Comparison of ENCODE assay signal across 1 cellular context in genomic region chr3:154023148-154023547, GRCh38.
TF ChIP-seq lines count a peak whose summit lies in the region.

No MANE protein-coding gene starts in this region.

TF ChIP-seq in HepG2, 621 proteins besides CTCF, POLR2A, EP300 and RAD21 (continued from another document and continues in another):
- no peak for TF ChIP-seq PRMT3 (CRISPR knock-in tag; IDR thresholded peaks at IDR 0.05; ENCODE audit: borderline replicate concordance, low read depth)
- no peak for TF ChIP-seq GTF3A (CRISPR knock-in tag; conservative IDR thresholded peaks at IDR 0.05)
- TF ChIP-seq XRCC5 (optimal IDR thresholded peaks at IDR 0.05; ENCODE audit: low read length), result no peak
- TF ChIP-seq ATF6 (CRISPR knock-in tag; conservative IDR thresholded peaks at IDR 0.05), result no peak
- no peak for TF ChIP-seq FIP1L1 (IDR thresholded peaks at IDR 0.05; ENCODE audit: borderline replicate concordance, insufficient read depth, low read depth, low read length)
- no peak for TF ChIP-seq MAFK (conservative IDR thresholded peaks at IDR 0.05 in 1 of 2, IDR thresholded peaks at IDR 0.05 in 1 of 2; ENCODE audit: low read length in 2 of 2)
- TF ChIP-seq ZNF20 (CRISPR knock-in tag; IDR thresholded peaks at IDR 0.05), result no peak
- no peak for TF ChIP-seq CREB1 (IDR thresholded peaks at IDR 0.05)
- no peak; the same call in 1 of the 2 replicates for TF ChIP-seq CREB1 (CRISPR knock-in tag; IDR thresholded peaks at IDR 0.05)
- no peak for TF ChIP-seq ZNF260 (CRISPR knock-in tag; IDR thresholded peaks at IDR 0.05; ENCODE audit: borderline replicate concordance, low read depth)
- no peak for TF ChIP-seq SMAD1 (CRISPR knock-in tag; IDR thresholded peaks at IDR 0.05; ENCODE audit: borderline replicate concordance, low read depth)
- TF ChIP-seq ZNF761 (CRISPR knock-in tag; conservative IDR thresholded peaks at IDR 0.05), result no peak
- no peak for TF ChIP-seq CENPX (CRISPR knock-in tag; IDR thresholded peaks at IDR 0.05)
- no peak for TF ChIP-seq HNRNPL (IDR thresholded peaks at IDR 0.05; ENCODE audit: low read depth, low read length)
- TF ChIP-seq NFIC (IDR thresholded peaks at IDR 0.05; ENCODE audit: low read length), result peak; percentile 22; the same call in 1 of the 2 replicates
- TF ChIP-seq KDM6A (CRISPR knock-in tag; IDR thresholded peaks at IDR 0.05; ENCODE audit: low read depth), result 0 out of 2 replicates have a peak, but pooled peaks have one; percentile 28
- TF ChIP-seq HNRNPUL1 (IDR thresholded peaks at IDR 0.05; ENCODE audit: low read depth, low read length), result peak; percentile 96
- TF ChIP-seq HNRNPH1 (optimal IDR thresholded peaks at IDR 0.05; ENCODE audit: low read depth, low read length), result no peak
- no peak for TF ChIP-seq ZMAT3 (CRISPR knock-in tag; conservative IDR thresholded peaks at IDR 0.05)
- no peak for TF ChIP-seq ZNF292 (CRISPR knock-in tag; IDR thresholded peaks at IDR 0.05; ENCODE audit: borderline replicate concordance, low read depth)
- TF ChIP-seq, protein P1, sequence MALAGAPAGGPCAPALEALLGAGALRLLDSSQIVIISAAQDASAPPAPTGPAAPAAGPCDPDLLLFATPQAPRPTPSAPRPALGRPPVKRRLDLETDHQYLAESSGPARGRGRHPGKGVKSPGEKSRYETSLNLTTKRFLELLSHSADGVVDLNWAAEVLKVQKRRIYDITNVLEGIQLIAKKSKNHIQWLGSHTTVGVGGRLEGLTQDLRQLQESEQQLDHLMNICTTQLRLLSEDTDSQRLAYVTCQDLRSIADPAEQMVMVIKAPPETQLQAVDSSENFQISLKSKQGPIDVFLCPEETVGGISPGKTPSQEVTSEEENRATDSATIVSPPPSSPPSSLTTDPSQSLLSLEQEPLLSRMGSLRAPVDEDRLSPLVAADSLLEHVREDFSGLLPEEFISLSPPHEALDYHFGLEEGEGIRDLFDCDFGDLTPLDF (CRISPR knock-in tag; IDR thresholded peaks at IDR 0.05), result no peak
- 0 out of 4 replicates have a peak, but pooled peaks of 1 of the 2 experiments have one; percentile 34 for TF ChIP-seq KLF16 (CRISPR knock-in tag; IDR thresholded peaks at IDR 0.05)
- no peak for TF ChIP-seq ZNF30 (CRISPR knock-in tag; IDR thresholded peaks at IDR 0.05)
- no peak for TF ChIP-seq DR1 (CRISPR knock-in tag; IDR thresholded peaks at IDR 0.05)
- TF ChIP-seq RNF2 (conservative IDR thresholded peaks at IDR 0.05; ENCODE audit: low read depth), result no peak
- no peak for TF ChIP-seq MED8 (CRISPR knock-in tag; IDR thresholded peaks at IDR 0.05; ENCODE audit: insufficient replicate concordance)
- TF ChIP-seq SP140L (CRISPR knock-in tag; IDR thresholded peaks at IDR 0.05; ENCODE audit: borderline replicate concordance), result no peak
- TF ChIP-seq ZC3H4 (CRISPR knock-in tag; IDR thresholded peaks at IDR 0.05; ENCODE audit: borderline replicate concordance), result no peak
- TF ChIP-seq ZNF251 (CRISPR knock-in tag; IDR thresholded peaks at IDR 0.05), result no peak
- TF ChIP-seq KAT8 (CRISPR knock-in tag; IDR thresholded peaks at IDR 0.05), result 0 out of 2 replicates have a peak, but pooled peaks have one; percentile 49
- no peak for TF ChIP-seq ZNF24 (IDR thresholded peaks at IDR 0.05)
- no peak for TF ChIP-seq MIER2 (CRISPR knock-in tag; IDR thresholded peaks at IDR 0.05)
- TF ChIP-seq, protein P2, sequence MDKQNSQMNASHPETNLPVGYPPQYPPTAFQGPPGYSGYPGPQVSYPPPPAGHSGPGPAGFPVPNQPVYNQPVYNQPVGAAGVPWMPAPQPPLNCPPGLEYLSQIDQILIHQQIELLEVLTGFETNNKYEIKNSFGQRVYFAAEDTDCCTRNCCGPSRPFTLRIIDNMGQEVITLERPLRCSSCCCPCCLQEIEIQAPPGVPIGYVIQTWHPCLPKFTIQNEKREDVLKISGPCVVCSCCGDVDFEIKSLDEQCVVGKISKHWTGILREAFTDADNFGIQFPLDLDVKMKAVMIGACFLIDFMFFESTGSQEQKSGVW (CRISPR knock-in tag; IDR thresholded peaks at IDR 0.05; ENCODE audit: borderline replicate concordance), result no peak
- no peak for TF ChIP-seq MBNL3 (CRISPR knock-in tag; conservative IDR thresholded peaks at IDR 0.05)
- no peak for TF ChIP-seq SOX6 (IDR thresholded peaks at IDR 0.05)
- peak; percentile 22; the same call in 1 of the 2 replicates for TF ChIP-seq SOX6 (CRISPR knock-in tag; IDR thresholded peaks at IDR 0.05)
- TF ChIP-seq, protein P3, sequence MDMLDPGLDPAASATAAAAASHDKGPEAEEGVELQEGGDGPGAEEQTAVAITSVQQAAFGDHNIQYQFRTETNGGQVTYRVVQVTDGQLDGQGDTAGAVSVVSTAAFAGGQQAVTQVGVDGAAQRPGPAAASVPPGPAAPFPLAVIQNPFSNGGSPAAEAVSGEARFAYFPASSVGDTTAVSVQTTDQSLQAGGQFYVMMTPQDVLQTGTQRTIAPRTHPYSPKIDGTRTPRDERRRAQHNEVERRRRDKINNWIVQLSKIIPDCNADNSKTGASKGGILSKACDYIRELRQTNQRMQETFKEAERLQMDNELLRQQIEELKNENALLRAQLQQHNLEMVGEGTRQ (IDR thresholded peaks at IDR 0.05; ENCODE audit: low read depth, low read length), result no peak
- TF ChIP-seq, protein P3 (CRISPR knock-in tag; IDR thresholded peaks at IDR 0.05; ENCODE audit: borderline replicate concordance), result no peak
- TF ChIP-seq HOXD1 (CRISPR knock-in tag; IDR thresholded peaks at IDR 0.05), result no peak
- no peak for TF ChIP-seq NFYC (CRISPR knock-in tag; IDR thresholded peaks at IDR 0.05)
- TF ChIP-seq SOX13 (IDR thresholded peaks at IDR 0.05), result no peak
- TF ChIP-seq SOX13 (CRISPR knock-in tag; conservative IDR thresholded peaks at IDR 0.05 in 1 of 2, IDR thresholded peaks at IDR 0.05 in 1 of 2), result peak in 1 of 2 experiments; percentile 74; a peak in 2 of 4 replicates
- TF ChIP-seq ZBTB8A (CRISPR knock-in tag; IDR thresholded peaks at IDR 0.05; ENCODE audit: borderline replicate concordance, low read depth), result no peak
- TF ChIP-seq ZNF547 (CRISPR knock-in tag; IDR thresholded peaks at IDR 0.05), result no peak
- no peak for TF ChIP-seq ZNF777 (CRISPR knock-in tag; IDR thresholded peaks at IDR 0.05)
- no peak for TF ChIP-seq IKZF1 (IDR thresholded peaks at IDR 0.05)
- TF ChIP-seq TFDP1 (CRISPR knock-in tag; IDR thresholded peaks at IDR 0.05; ENCODE audit: borderline replicate concordance), result no peak
- TF ChIP-seq TFAP4 (IDR thresholded peaks at IDR 0.05; ENCODE audit: borderline replicate concordance, low read depth), result peak; percentile 53; the same call in 1 of the 2 replicates
- TF ChIP-seq, protein P4, sequence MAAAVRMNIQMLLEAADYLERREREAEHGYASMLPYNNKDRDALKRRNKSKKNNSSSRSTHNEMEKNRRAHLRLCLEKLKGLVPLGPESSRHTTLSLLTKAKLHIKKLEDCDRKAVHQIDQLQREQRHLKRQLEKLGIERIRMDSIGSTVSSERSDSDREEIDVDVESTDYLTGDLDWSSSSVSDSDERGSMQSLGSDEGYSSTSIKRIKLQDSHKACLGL (CRISPR knock-in tag; IDR thresholded peaks at IDR 0.05), result no peak
- TF ChIP-seq UBTF (CRISPR knock-in tag; IDR thresholded peaks at IDR 0.05), result no peak
- TF ChIP-seq TRIM24 (CRISPR knock-in tag; IDR thresholded peaks at IDR 0.05), result no peak
- no peak for TF ChIP-seq ZXDC (CRISPR knock-in tag; IDR thresholded peaks at IDR 0.05)
- no peak for TF ChIP-seq TEF (CRISPR knock-in tag; IDR thresholded peaks at IDR 0.05)
- TF ChIP-seq SP5 (CRISPR knock-in tag; IDR thresholded peaks at IDR 0.05; ENCODE audit: borderline replicate concordance, low read depth), result no peak
- no peak for TF ChIP-seq HNF1B (CRISPR knock-in tag; IDR thresholded peaks at IDR 0.05)
- TF ChIP-seq ZNF253 (CRISPR knock-in tag; IDR thresholded peaks at IDR 0.05; ENCODE audit: borderline replicate concordance), result no peak
- TF ChIP-seq TOE1 (CRISPR knock-in tag; IDR thresholded peaks at IDR 0.05), result no peak
- no peak for TF ChIP-seq ZNF772 (CRISPR knock-in tag; IDR thresholded peaks at IDR 0.05)
- TF ChIP-seq KMT2A (CRISPR knock-in tag; IDR thresholded peaks at IDR 0.05), result no peak
- no peak for TF ChIP-seq ZNF724P (CRISPR knock-in tag; IDR thresholded peaks at IDR 0.05; ENCODE audit: borderline replicate concordance)
